28 cellular contexts compared by ENCODE assay signal in genomic region chr22:20196094-20196840, GRCh38. TPM values are rescaled to one million over a fixed set of nuclear protein-coding genes. Genes with fewer than 3 reads are reported as not detected.
"Had no signal": no experiment of that assay in that cellular context is flagged by ENCODE, and none has a peak within 500 bp of the region (broad histone marks: within the 10 kb centered on the region; RNA-seq: fewer than 3 reads in every experiment).

No MANE protein-coding gene starts in this region.

- H3K9me3 ChIP-seq: adrenal gland, Peyer's patch, SJCRH30, SK-N-SH had no signal

- H3K27me3 ChIP-seq: adrenal gland, Peyer's patch had no signal

- H3K9me3 Mint-ChIP-seq: activated CD8-positive, alpha-beta T cell treated with anti-CD3 and anti-CD28 coated beads for 36 hours; activated naive CD8-positive, alpha-beta T cell treated with anti-CD3 and anti-CD28 coated beads, Interleukin-2, amount 10 ng/mL, durations not matched to agents 7 days and 5 days; activated T-cell treated with anti-CD3 and anti-CD28 coated beads, Interleukin-2, amount 50 U/mL, for 72 hours had no signal

- H3K4me1 Mint-ChIP-seq: activated CD4-positive, alpha-beta T cell treated with anti-CD3 and anti-CD28 coated beads for 36 hours; activated naive CD8-positive, alpha-beta T cell treated with anti-CD3 and anti-CD28 coated beads, Interleukin-2, amount 10 ng/mL, durations not matched to agents 7 days and 5 days had no signal

- H3K36me3 Mint-ChIP-seq: activated naive CD8-positive, alpha-beta T cell treated with anti-CD3 and anti-CD28 coated beads, Interleukin-2, amount 10 ng/mL, durations not matched to agents 7 days and 5 days had no signal

- H3K4me2 ChIP-seq: SK-N-SH had no signal

- H3K4me3 ChIP-seq: adrenal gland, Peyer's patch, SJCRH30 had no signal

- H3K4me1 ChIP-seq: adrenal gland, Peyer's patch, SJCRH30 had no signal

- H3K27ac ChIP-seq: adrenal gland, Peyer's patch, RWPE1, SJCRH30, VCaP had no signal

- DNase-seq: activated CD4-positive, alpha-beta T cell treated with anti-CD3 and anti-CD28 coated beads for 36 hours; activated CD4-positive, alpha-beta T cell treated with anti-CD3 and anti-CD28 coated beads, Interleukin-2, amount 50 U/mL, for 1 hour; activated CD4-positive, CD25-positive, alpha-beta regulatory T cell; activated CD8-positive, alpha-beta memory T cell treated with anti-CD3 and anti-CD28 coated beads, Interleukin-2, amount 50 U/mL, for 4 hours; activated CD8-positive, alpha-beta T cell treated with anti-CD3 and anti-CD28 coated beads for 36 hours; activated naive CD4-positive, alpha-beta T cell treated with anti-CD3 and anti-CD28 coated beads, Interleukin-2, amount 50 U/mL, for 16 hours; activated naive CD8-positive, alpha-beta T cell treated with anti-CD3 and anti-CD28 coated beads, Interleukin-2, amount 10 ng/mL, durations not matched to agents 7 days and 5 days; activated T-cell treated with anti-CD3 and anti-CD28 coated beads, Interleukin-2, amount 50 U/mL, for 72 hours; adrenal gland; anterior cingulate cortex; cerebellar nuclear complex; MM.1S; NCI-H1105; NCI-H1436; NCI-H1694 treated with DMSO at 0.1 percent for 48 hours; NCI-H2029 treated with DMSO at 0.1 percent for 48 hours; NCI-H2227 treated with DMSO at 0.1 percent for 48 hours; NCI-H526; NCI-H774; NK-92 treated with Interleukin-12 subunit alpha and Interleukin-12 subunit beta, amount 100 ng/mL, for 24 hours; Peyer's patch; Right ventricle myocardium superior; SJCRH30; SK-N-SH; T-helper 1 cell had no signal

- H3K36me3 ChIP-seq: adrenal gland, Peyer's patch, SJCRH30 had no signal

- H3K9ac ChIP-seq: SK-N-SH had no signal

- H3K27me3 Mint-ChIP-seq: activated CD4-positive, alpha-beta T cell treated with anti-CD3 and anti-CD28 coated beads for 36 hours; activated CD8-positive, alpha-beta T cell treated with anti-CD3 and anti-CD28 coated beads for 36 hours had no signal

- H3K27ac Mint-ChIP-seq: activated CD4-positive, alpha-beta T cell treated with anti-CD3 and anti-CD28 coated beads for 36 hours; activated CD8-positive, alpha-beta T cell treated with anti-CD3 and anti-CD28 coated beads for 36 hours; activated naive CD8-positive, alpha-beta T cell treated with anti-CD3 and anti-CD28 coated beads, Interleukin-2, amount 10 ng/mL, durations not matched to agents 7 days and 5 days; activated T-cell treated with anti-CD3 and anti-CD28 coated beads, Interleukin-2, amount 50 U/mL, for 72 hours had no signal

- H3K4me3 Mint-ChIP-seq: activated CD4-positive, alpha-beta T cell treated with anti-CD3 and anti-CD28 coated beads for 36 hours; activated CD8-positive, alpha-beta T cell treated with anti-CD3 and anti-CD28 coated beads for 36 hours; activated naive CD8-positive, alpha-beta T cell treated with anti-CD3 and anti-CD28 coated beads, Interleukin-2, amount 10 ng/mL, durations not matched to agents 7 days and 5 days; activated T-cell treated with anti-CD3 and anti-CD28 coated beads, Interleukin-2, amount 50 U/mL, for 72 hours had no signal

- ATAC-seq: activated CD4-positive, alpha-beta T cell treated with anti-CD3 and anti-CD28 coated beads for 36 hours; activated CD8-positive, alpha-beta T cell treated with anti-CD3 and anti-CD28 coated beads for 36 hours; activated T-cell treated with anti-CD3 and anti-CD28 coated beads, Interleukin-2, amount 50 U/mL, for 72 hours had no signal

RNA-seq across cellular contexts. Expression of gene CCDC188, which starts 45.4 kb away (rescaled TPM):
- total RNA-seq: activated CD4-positive, alpha-beta T cell treated with anti-CD3 and anti-CD28 coated beads for 36 hours; activated CD8-positive, alpha-beta T cell treated with anti-CD3 and anti-CD28 coated beads for 36 hours; activated T-cell treated with anti-CD3 and anti-CD28 coated beads, Interleukin-2, amount 50 U/mL, for 72 hours; NCI-H460; SJCRH30 had no signal
